ENCODE assay signal across 22 cellular contexts in genomic region chr1:42713293-42713692, GRCh38. TPM values are rescaled to one million over a fixed set of nuclear protein-coding genes. Genes with fewer than 3 reads are reported as not detected.
DNase-seq lines count a peak whose midpoint lies in the region; ATAC-seq and FAIRE-seq lines count a peak whose summit lies in the region.
"Had no signal": no experiment of that assay in that cellular context is flagged by ENCODE, and none has a peak within 500 bp of the region (broad histone marks: within the 10 kb centered on the region; RNA-seq: fewer than 3 reads in every experiment).

No MANE protein-coding gene starts in this region.

- intact Hi-C loops in activated CD4-positive, alpha-beta T cell treated with anti-CD3 and anti-CD28 coated beads, Interleukin-2, amount 10 ng/mL, durations not matched to agents 24 days and 14 days (cut with micrococcal nuclease), result no loop called here

- H3K36me3 Mint-ChIP-seq in activated CD4-positive, alpha-beta T cell treated with anti-CD3 and anti-CD28 coated beads, Interleukin-2, amount 10 ng/mL, durations not matched to agents 7 days and 5 days (ENCODE audit: low read depth), result peaks cover 74% of the 10 kb centered on the region
- peaks cover 85% of the 10 kb centered on the region for H3K36me3 Mint-ChIP-seq in activated CD4-positive, alpha-beta T cell treated with anti-CD3 and anti-CD28 coated beads, Interleukin-2, amount 10 ng/mL, durations not matched to agents 24 days and 14 days (ENCODE audit: low read depth)
- peaks cover 91% of the 10 kb centered on the region for H3K36me3 Mint-ChIP-seq in activated T-helper 17 cell treated with anti-CD3 and anti-CD28 coated beads, Interleukin-2, amount 50 U/mL, for 72 hours (ENCODE audit: low read depth)
- peaks cover 48 to 68% of the 10 kb centered on the region in 2 donors for H3K36me3 Mint-ChIP-seq in naive B cell

- DNase-seq in activated CD4-positive, alpha-beta T cell treated with anti-CD3 and anti-CD28 coated beads, Interleukin-2, amount 10 ng/mL, durations not matched to agents 7 days and 5 days, result no peak
- no peak for DNase-seq in activated CD4-positive, alpha-beta T cell treated with anti-CD3 and anti-CD28 coated beads, Interleukin-2, amount 10 ng/mL, durations not matched to agents 24 days and 14 days
- DNase-seq in naive B cell, result no peak
- DNase-seq: Calu3; CD4-positive, alpha-beta T cell; CD8-positive, alpha-beta memory T cell; DMS53; DMS79 treated with DMSO at 0.1 percent for 48 hours; GM23248; H7; HCEC 1CT had no signal

- FAIRE-seq in G401.6 (lab: Jason Lieb, UNC), result peak; percentile 71
- FAIRE-seq: A204.1, GM12892, H1 had no signal

- no peak overlapping the region for H3K4me3 Mint-ChIP-seq in activated CD4-positive, alpha-beta T cell treated with anti-CD3 and anti-CD28 coated beads, Interleukin-2, amount 10 ng/mL, durations not matched to agents 7 days and 5 days
- H3K4me3 Mint-ChIP-seq in activated CD4-positive, alpha-beta T cell treated with anti-CD3 and anti-CD28 coated beads, Interleukin-2, amount 10 ng/mL, durations not matched to agents 24 days and 14 days, result no peak overlapping the region
- H3K4me3 Mint-ChIP-seq in activated T-helper 17 cell treated with anti-CD3 and anti-CD28 coated beads, Interleukin-2, amount 50 U/mL, for 72 hours, result no peak overlapping the region
- H3K4me3 Mint-ChIP-seq in naive B cell, result no peak overlapping the region
- H3K4me3 Mint-ChIP-seq: B cell; CD14-positive monocyte; CD4-positive, alpha-beta T cell; CD8-positive, alpha-beta memory T cell had no signal

- H3K27me3 Mint-ChIP-seq in activated CD4-positive, alpha-beta T cell treated with anti-CD3 and anti-CD28 coated beads, Interleukin-2, amount 10 ng/mL, durations not matched to agents 7 days and 5 days, result no peaks in the 10 kb centered on the region
- no peaks in the 10 kb centered on the region for H3K27me3 Mint-ChIP-seq in activated CD4-positive, alpha-beta T cell treated with anti-CD3 and anti-CD28 coated beads, Interleukin-2, amount 10 ng/mL, durations not matched to agents 24 days and 14 days
- H3K27me3 Mint-ChIP-seq in activated T-helper 17 cell treated with anti-CD3 and anti-CD28 coated beads, Interleukin-2, amount 50 U/mL, for 72 hours, result no peaks in the 10 kb centered on the region
- H3K27me3 Mint-ChIP-seq in naive B cell, result no peaks in the 10 kb centered on the region
- H3K27me3 Mint-ChIP-seq: B cell; CD4-positive, alpha-beta T cell; CD8-positive, alpha-beta memory T cell had no signal

- peak overlapping the region; percentile 42 for H3K27ac Mint-ChIP-seq in activated CD4-positive, alpha-beta T cell treated with anti-CD3 and anti-CD28 coated beads, Interleukin-2, amount 10 ng/mL, durations not matched to agents 7 days and 5 days
- no peak overlapping the region for H3K27ac Mint-ChIP-seq in activated CD4-positive, alpha-beta T cell treated with anti-CD3 and anti-CD28 coated beads, Interleukin-2, amount 10 ng/mL, durations not matched to agents 24 days and 14 days
- peak overlapping the region; percentile 24 for H3K27ac Mint-ChIP-seq in activated T-helper 17 cell treated with anti-CD3 and anti-CD28 coated beads, Interleukin-2, amount 50 U/mL, for 72 hours
- H3K27ac Mint-ChIP-seq in naive B cell, result peak overlapping the region in 4 of 6 donors; percentile 20 to 82 (median 52)
- H3K27ac Mint-ChIP-seq: B cell; CD4-positive, alpha-beta T cell; CD8-positive, alpha-beta memory T cell had no signal

- CTCF ChIA-PET in activated CD4-positive, alpha-beta T cell treated with anti-CD3 and anti-CD28 coated beads, Interleukin-2, amount 10 ng/mL, durations not matched to agents 7 days and 5 days (lab: Charles Lee), result no interaction called here

- POLR2A ChIA-PET in activated CD4-positive, alpha-beta T cell treated with anti-CD3 and anti-CD28 coated beads, Interleukin-2, amount 10 ng/mL, durations not matched to agents 7 days and 5 days (lab: Charles Lee), result no interaction called here

- ATAC-seq in activated T-helper 17 cell treated with anti-CD3 and anti-CD28 coated beads, Interleukin-2, amount 50 U/mL, for 72 hours (replicated peaks), result no peak
- ATAC-seq in naive B cell (ENCODE audit: low read depth in 2 of 2), result no peak
- no peak for ATAC-seq in GM21723 (IDR thresholded peaks at IDR 0.05; ENCODE audit: unreplicated experiment)
- ATAC-seq in HG03520 (IDR thresholded peaks at IDR 0.05; ENCODE audit: unreplicated experiment), result no peak

- peaks cover 26% of the 10 kb centered on the region for H3K9me3 Mint-ChIP-seq in activated CD4-positive, alpha-beta T cell treated with anti-CD3 and anti-CD28 coated beads, Interleukin-2, amount 10 ng/mL, durations not matched to agents 7 days and 5 days
- H3K9me3 Mint-ChIP-seq in activated CD4-positive, alpha-beta T cell treated with anti-CD3 and anti-CD28 coated beads, Interleukin-2, amount 10 ng/mL, durations not matched to agents 24 days and 14 days, result peaks cover 18% of the 10 kb centered on the region
- H3K9me3 Mint-ChIP-seq in activated T-helper 17 cell treated with anti-CD3 and anti-CD28 coated beads, Interleukin-2, amount 50 U/mL, for 72 hours, result peaks cover 7% of the 10 kb centered on the region
- peaks cover 9 to 35% (median 26%) of the 10 kb centered on the region in 7 donors for H3K9me3 Mint-ChIP-seq in naive B cell

- peaks cover 9% of the 10 kb centered on the region for H3K4me1 Mint-ChIP-seq in activated CD4-positive, alpha-beta T cell treated with anti-CD3 and anti-CD28 coated beads, Interleukin-2, amount 10 ng/mL, durations not matched to agents 7 days and 5 days
- peaks cover 5% of the 10 kb centered on the region for H3K4me1 Mint-ChIP-seq in activated CD4-positive, alpha-beta T cell treated with anti-CD3 and anti-CD28 coated beads, Interleukin-2, amount 10 ng/mL, durations not matched to agents 24 days and 14 days
- H3K4me1 Mint-ChIP-seq in activated T-helper 17 cell treated with anti-CD3 and anti-CD28 coated beads, Interleukin-2, amount 50 U/mL, for 72 hours, result peaks cover 10% of the 10 kb centered on the region
- H3K4me1 Mint-ChIP-seq in naive B cell, result peaks cover 8 to 20% (median 12%) of the 10 kb centered on the region in 3 donors
- H3K4me1 Mint-ChIP-seq: B cell, CD14-positive monocyte had no signal

RNA-seq across cellular contexts. Expression of gene CLDN19, which starts 26.7 kb away (rescaled TPM):
- total RNA-seq in activated CD4-positive, alpha-beta T cell treated with anti-CD3 and anti-CD28 coated beads, Interleukin-2, amount 10 ng/mL, durations not matched to agents 7 days and 5 days, result not detected
- total RNA-seq in activated CD4-positive, alpha-beta T cell treated with anti-CD3 and anti-CD28 coated beads, Interleukin-2, amount 10 ng/mL, durations not matched to agents 24 days and 14 days, result not detected in 2 replicates
- total RNA-seq in activated T-helper 17 cell treated with anti-CD3 and anti-CD28 coated beads, Interleukin-2, amount 50 U/mL, for 72 hours, result not detected
- polyA plus RNA-seq in naive B cell (ENCODE audit: low read depth in 6 of 6), result under 1 TPM in 1 of 6 donors, not detected in 5; 0.11 TPM
- total RNA-seq: B cell; Calu3; CD4-positive, alpha-beta T cell; CD8-positive, alpha-beta memory T cell; Daoy; GM23248 had no signal
- polyA plus RNA-seq: AG04450; CD14-positive monocyte; CD8-positive, alpha-beta memory T cell; GM23248 had no signal

RNA-seq across cellular contexts. Expression of gene YBX1, which starts 31.1 kb away (rescaled TPM):
- total RNA-seq in activated CD4-positive, alpha-beta T cell treated with anti-CD3 and anti-CD28 coated beads, Interleukin-2, amount 10 ng/mL, durations not matched to agents 7 days and 5 days, result 100 to 1,000 TPM; 607 to 643 TPM
- total RNA-seq in activated CD4-positive, alpha-beta T cell treated with anti-CD3 and anti-CD28 coated beads, Interleukin-2, amount 10 ng/mL, durations not matched to agents 24 days and 14 days, result 861 and 867 TPM in 2 replicates
- 100 to 1,000 TPM; 501 to 981 TPM for total RNA-seq in activated T-helper 17 cell treated with anti-CD3 and anti-CD28 coated beads, Interleukin-2, amount 50 U/mL, for 72 hours
- 100 to 1,000 TPM in 5 of 6 donors, 10 to 100 TPM in 1; 88.9 to 117 (median 110) TPM for polyA plus RNA-seq in naive B cell (ENCODE audit: low read depth in 6 of 6)

RNA-seq across cellular contexts. Expression of gene P3H1, which starts 53.5 kb away (rescaled TPM):
- total RNA-seq in activated CD4-positive, alpha-beta T cell treated with anti-CD3 and anti-CD28 coated beads, Interleukin-2, amount 10 ng/mL, durations not matched to agents 7 days and 5 days, result 10 to 100 TPM; 39.7 to 41.5 TPM
- total RNA-seq in activated CD4-positive, alpha-beta T cell treated with anti-CD3 and anti-CD28 coated beads, Interleukin-2, amount 10 ng/mL, durations not matched to agents 24 days and 14 days, result 47.4 and 51.1 TPM in 2 replicates
- total RNA-seq in activated T-helper 17 cell treated with anti-CD3 and anti-CD28 coated beads, Interleukin-2, amount 50 U/mL, for 72 hours, result 10 to 100 TPM; 24.5 to 33.4 TPM
- 10 to 100 TPM in 1 of 6 donors, 1 to 10 TPM in 5; 6.1 to 13.4 (median 7.0) TPM for polyA plus RNA-seq in naive B cell (ENCODE audit: low read depth in 6 of 6)

RNA-seq across cellular contexts. Expression of gene C1orf50, which starts 53.8 kb away (rescaled TPM):
- total RNA-seq in activated CD4-positive, alpha-beta T cell treated with anti-CD3 and anti-CD28 coated beads, Interleukin-2, amount 10 ng/mL, durations not matched to agents 7 days and 5 days, result 1 to 10 TPM; 7.0 to 9.4 TPM
- total RNA-seq in activated CD4-positive, alpha-beta T cell treated with anti-CD3 and anti-CD28 coated beads, Interleukin-2, amount 10 ng/mL, durations not matched to agents 24 days and 14 days, result 6.2 and 6.3 TPM in 2 replicates
- 10 to 100 TPM in 1 of 2 donors, 1 to 10 TPM in 1; 6.5 to 10.7 TPM for total RNA-seq in activated T-helper 17 cell treated with anti-CD3 and anti-CD28 coated beads, Interleukin-2, amount 50 U/mL, for 72 hours
- polyA plus RNA-seq in naive B cell (ENCODE audit: low read depth in 6 of 6), result 1 to 10 TPM; 2.3 to 6.6 (median 4.3) TPM

RNA-seq across cellular contexts. Expression of gene PPIH, which starts 55.1 kb away (rescaled TPM):
- total RNA-seq in activated CD4-positive, alpha-beta T cell treated with anti-CD3 and anti-CD28 coated beads, Interleukin-2, amount 10 ng/mL, durations not matched to agents 7 days and 5 days, result 100 to 1,000 TPM; 109 to 116 TPM
- total RNA-seq in activated CD4-positive, alpha-beta T cell treated with anti-CD3 and anti-CD28 coated beads, Interleukin-2, amount 10 ng/mL, durations not matched to agents 24 days and 14 days, result 88.4 and 92.9 TPM in 2 replicates
- 100 to 1,000 TPM in 1 of 2 donors, 10 to 100 TPM in 1; 58.3 to 101 TPM for total RNA-seq in activated T-helper 17 cell treated with anti-CD3 and anti-CD28 coated beads, Interleukin-2, amount 50 U/mL, for 72 hours
- 10 to 100 TPM; 54.1 to 86.8 (median 72.1) TPM for polyA plus RNA-seq in naive B cell (ENCODE audit: low read depth in 6 of 6)
